ENCODE assay signal across 8 cellular contexts in genomic region chr22:19291580-19292261, GRCh38. TPM values are rescaled to one million over a fixed set of nuclear protein-coding genes. Genes with fewer than 3 reads are reported as not detected.
DNase-seq lines count a peak whose midpoint lies in the region; ATAC-seq, FAIRE-seq and TF ChIP-seq lines count a peak whose summit lies in the region.

CLTCL1 (minus strand) TSS chr22:19291719; CDS start chr22:19291641, 78 bp downstream.

- no peaks in the 10 kb centered on the region for H3K27me3 ChIP-seq in layer of hippocampus (ENCODE audit: control insufficient read depth, insufficient read depth, low read length)

- CTCF ChIA-PET in Calu3 (lab: Charles Lee) = interaction anchor here (1.8 kb wide), 1 partner anchor 147 kb away, joined by 5 read pairs; the partner anchor contains the start of gene ESS2
- CTCF ChIA-PET in activated CD4-positive, alpha-beta T cell treated with anti-CD3 and anti-CD28 coated beads for 36 hours (lab: Charles Lee) = interaction anchor here (0.6 kb wide), 1 partner anchor 57 kb away, joined by 4 read pairs; no protein-coding TSS in a partner anchor

- peaks cover 9% of the 10 kb centered on the region for H3K4me1 Mint-ChIP-seq in Calu3 (ENCODE audit: low read depth, unreplicated experiment)
- peaks cover 12% of the 10 kb centered on the region for H3K4me1 Mint-ChIP-seq in activated CD4-positive, alpha-beta T cell treated with anti-CD3 and anti-CD28 coated beads for 36 hours

- H3K36me3 Mint-ChIP-seq in Calu3 (ENCODE audit: insufficient read depth, unreplicated experiment) = peaks cover 20% of the 10 kb centered on the region
- no peaks in the 10 kb centered on the region for H3K36me3 Mint-ChIP-seq in activated CD4-positive, alpha-beta T cell treated with anti-CD3 and anti-CD28 coated beads for 36 hours (ENCODE audit: low read depth)

- DNase-seq in Calu3 (peak; percentile 85), H54 (ENCODE audit: insufficient read length, low spot score) (peak; percentile 72), NCI-H1694 treated with DMSO at 0.1 percent for 48 hours (lab: John Stamatoyannopoulos, UW) (peak; percentile 23)
- DNase-seq in activated CD4-positive, alpha-beta T cell treated with anti-CD3 and anti-CD28 coated beads for 36 hours = peak; percentile 85
- DNase-seq in stimulated activated CD4-positive, alpha-beta T cell treated with anti-CD3 and anti-CD28 coated beads, Interleukin-15, amount 100 ng/mL, for 48 hours (ENCODE audit: low read depth in 2 of 2) = peak; percentile 46 to 60

- intact Hi-C loops in Calu3 (cut with micrococcal nuclease; ENCODE audit: unreplicated experiment) = loop anchor here (5.0 kb wide), 1 partner anchor 426 kb away; no protein-coding TSS in a partner anchor
- intact Hi-C loops in activated CD4-positive, alpha-beta T cell treated with anti-CD3 and anti-CD28 coated beads for 36 hours (cut with DNase I, micrococcal nuclease) = loop anchor here (1.0 to 10.0 kb wide), 15 partner anchors 113 to 1008 kb away; partner anchors contain the start of genes CDC45 (in 2 of the 2), DGCR2 (in 2 of the 2), SLC25A1 (in 2 of the 2) and UFD1 (in 2 of the 2)

- ATAC-seq in activated CD4-positive, alpha-beta T cell treated with anti-CD3 and anti-CD28 coated beads for 36 hours = peak; percentile 75
- no peak for ATAC-seq in GM19467 (IDR thresholded peaks at IDR 0.05; ENCODE audit: unreplicated experiment)

- H3K4me3 Mint-ChIP-seq in Calu3 (ENCODE audit: low read depth, unreplicated experiment) = peak within 1 kb of the TSS; percentile 74
- peak within 1 kb of the TSS; percentile 87 for H3K4me3 Mint-ChIP-seq in activated CD4-positive, alpha-beta T cell treated with anti-CD3 and anti-CD28 coated beads for 36 hours

- POLR2A ChIA-PET in activated CD4-positive, alpha-beta T cell treated with anti-CD3 and anti-CD28 coated beads for 36 hours (lab: Charles Lee) = interaction anchor here (0.6 kb wide), 1 partner anchor 382 kb away, joined by 5 read pairs; no protein-coding TSS in a partner anchor

- TF ChIP-seq CTCF in Calu3 (IDR thresholded peaks at IDR 0.05; ENCODE audit: unreplicated experiment) = no peak

- peaks cover 56% of the 10 kb centered on the region for H3K27me3 Mint-ChIP-seq in Calu3 (ENCODE audit: unreplicated experiment)
- H3K27me3 Mint-ChIP-seq in activated CD4-positive, alpha-beta T cell treated with anti-CD3 and anti-CD28 coated beads for 36 hours = peaks cover 24% of the 10 kb centered on the region

- no TSS peak for BruUV-seq in Calu3 (replicated peaks; lab: Mats Ljungman, UMichigan)

- no peaks in the 10 kb centered on the region for H3K9me3 Mint-ChIP-seq in Calu3 (ENCODE audit: low read depth, unreplicated experiment)
- no peaks in the 10 kb centered on the region for H3K9me3 Mint-ChIP-seq in activated CD4-positive, alpha-beta T cell treated with anti-CD3 and anti-CD28 coated beads for 36 hours (ENCODE audit: low read depth)

- H3K27ac Mint-ChIP-seq in Calu3 (ENCODE audit: unreplicated experiment) = peak within 1 kb of the TSS; percentile 19
- H3K27ac Mint-ChIP-seq in activated CD4-positive, alpha-beta T cell treated with anti-CD3 and anti-CD28 coated beads for 36 hours = peak within 1 kb of the TSS; percentile 65

- peak; percentile 58; the same call in 1 of the 2 replicates for TF ChIP-seq POLR2A in H54 (IDR thresholded peaks at IDR 0.05; ENCODE audit: low read depth, low read length)

- no peak for FAIRE-seq in H54 (lab: Jason Lieb, UNC)

- H3K27ac ChIP-seq in cingulate gyrus (ENCODE audit: low read depth, low read length) (peak within 1 kb of the TSS; percentile 20), layer of hippocampus (ENCODE audit: low read depth, low read length) (peak within 1 kb of the TSS; percentile 25)

RNA-seq across cellular contexts. Expression of gene CLTCL1, which starts in this region (rescaled TPM):
- 2.9 and 4.4 TPM in 2 replicates for total RNA-seq in Calu3 (2022)
- total RNA-seq in activated CD4-positive, alpha-beta T cell treated with anti-CD3 and anti-CD28 coated beads for 36 hours = 1 to 10 TPM in 1 of 2 experiments, under 1 TPM in 1; 0.76 to 1.2 TPM

Comparison
In these comparisons a context has a peak if more than half of its experiments do, and no peak if none do; other contexts are left out.
1. DNase-seq: peak in every context shown above with its lines; median percentile 85 in Calu3; 85 in activated CD4-positive, alpha-beta T cell treated with anti-CD3 and anti-CD28 coated beads for 36 hours; 72 in H54; 53 in stimulated activated CD4-positive, alpha-beta T cell treated with anti-CD3 and anti-CD28 coated beads, Interleukin-15, amount 100 ng/mL, for 48 hours; 23 in NCI-H1694 treated with DMSO at 0.1 percent for 48 hours.